1 cellular context compared by ENCODE assay signal in the genomic region with DNA sequence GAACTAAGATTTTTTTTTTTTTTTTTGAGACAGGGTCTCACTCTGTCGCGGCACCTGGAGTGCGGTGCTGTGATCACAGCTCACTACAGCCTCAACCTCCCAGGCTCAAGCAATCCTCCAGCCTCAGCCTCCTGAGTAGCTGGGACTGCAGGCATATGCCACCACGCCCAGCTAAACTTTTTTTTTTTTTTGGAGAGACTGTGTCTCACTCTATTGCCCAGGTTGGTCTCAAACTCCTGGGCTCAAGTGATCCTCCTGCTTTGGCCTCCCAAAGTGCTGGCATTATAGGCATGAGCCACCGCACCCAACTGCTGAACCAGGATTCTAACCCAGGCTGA.
A peak's percentile ranks its signal among the peaks of the same experiment; 100 is the strongest.
TF ChIP-seq lines count a peak whose summit lies in the region.

No MANE protein-coding gene starts in this region.

TF ChIP-seq in HCT116, 20 proteins besides CTCF, POLR2A, EP300 and RAD21:
- peak; percentile 1 for TF ChIP-seq ZBTB33 (IDR thresholded peaks at IDR 0.05; ENCODE audit: extremely low read depth, insufficient replicate concordance, low read length)
